In the genomic region with DNA sequence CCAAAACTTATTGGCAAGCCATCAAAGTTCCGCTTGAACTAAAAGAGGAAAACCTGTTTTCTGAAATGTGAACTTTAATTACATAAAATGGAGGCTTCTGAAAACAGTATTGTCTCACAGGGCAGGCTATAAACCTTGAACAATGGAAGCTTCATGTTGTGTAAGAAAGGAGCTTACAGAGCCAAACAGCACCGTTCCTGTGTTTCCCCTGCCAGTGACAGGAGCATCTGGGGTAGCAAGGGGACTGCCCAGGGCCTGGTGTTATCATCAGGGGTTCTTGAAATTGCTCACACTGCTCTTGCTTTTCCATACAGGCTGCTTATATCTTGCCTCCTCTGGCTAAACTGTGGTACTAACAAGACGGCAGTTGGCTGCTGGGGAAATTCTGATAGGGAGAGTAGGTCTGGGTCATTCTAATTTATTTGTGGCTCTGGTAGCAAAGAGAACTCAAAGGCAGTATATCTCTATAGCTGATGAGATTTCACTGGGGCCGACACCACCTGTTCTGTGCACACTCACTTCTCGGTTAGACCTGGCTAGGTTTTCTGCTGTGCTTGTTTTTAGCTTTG, we compare ENCODE assay signal across 8 cellular contexts. TPM values are rescaled to one million over a fixed set of nuclear protein-coding genes. Genes with fewer than 3 reads are reported as not detected.
DNase-seq lines count a peak whose midpoint lies in the region; ATAC-seq and TF ChIP-seq lines count a peak whose summit lies in the region.
"Had no signal": no experiment of that assay in that cellular context is flagged by ENCODE, and none has a peak within 500 bp of the region (broad histone marks: within the 10 kb centered on the region; RNA-seq: fewer than 3 reads in every experiment).

No MANE protein-coding gene starts in this region.

- 0 out of 2 replicates have a peak overlapping the region, but pooled peaks have one; percentile 33 for H3K27ac ChIP-seq in GM23338 (ENCODE audit: low read depth)
- H3K27ac ChIP-seq in HUES48 (ENCODE audit: low read depth, low read length): peak overlapping the region; percentile 5
- H3K27ac ChIP-seq in trophoblast cell (ENCODE audit: low read depth, low read length): no peak overlapping the region
- H3K27ac ChIP-seq in testis: no peak overlapping the region
- H3K27ac ChIP-seq: coronary artery had no signal

- no peak for TF ChIP-seq POLR2A in testis (IDR thresholded peaks at IDR 0.05)

- peaks cover 23% of the 10 kb centered on the region for H4K20me1 ChIP-seq in GM23338 (replicated peaks; ENCODE audit: insufficient read depth)

- H3K79me1 ChIP-seq in trophoblast cell (ENCODE audit: low read length): peaks cover 3% of the 10 kb centered on the region

- peaks cover 4% of the 10 kb centered on the region for H3K27me3 Mint-ChIP-seq in GM23338 (ENCODE audit: insufficient read depth, low read depth, poor library complexity)

- no peak overlapping the region for H3K23ac ChIP-seq in trophoblast cell (ENCODE audit: low read length)

- peaks cover 12% of the 10 kb centered on the region; the same call in 2 of the 3 replicates for H3K9me3 Mint-ChIP-seq in GM23338

- no peak overlapping the region for H4K8ac ChIP-seq in trophoblast cell (ENCODE audit: low read depth, low read length)

- H3K4me3 Mint-ChIP-seq in GM23338: no peak overlapping the region

- no peak overlapping the region for H4K91ac ChIP-seq in trophoblast cell (ENCODE audit: low read depth, low read length)

- WGBS in trophoblast cell (ENCODE audit: extremely low coverage, insufficient coverage, insufficient read length): no CpG with 5 or more reads among the region's 5 CpGs
- 76 to 89% methylated on average over 5 of the region's 5 CpGs for WGBS in testis, 2 donors

- no peaks in the 10 kb centered on the region for H3K27me3 ChIP-seq in GM23338 (ENCODE audit: insufficient read depth)
- no peaks in the 10 kb centered on the region for H3K27me3 ChIP-seq in HUES48 (ENCODE audit: control insufficient read depth, insufficient read depth, low read length)
- no peaks in the 10 kb centered on the region for H3K27me3 ChIP-seq in trophoblast cell (ENCODE audit: insufficient read depth, low read length)
- no peaks in the 10 kb centered on the region for H3K27me3 ChIP-seq in testis

- no peak overlapping the region for H2AK5ac ChIP-seq in trophoblast cell (ENCODE audit: low read length)

- no peak overlapping the region for H3K14ac ChIP-seq in trophoblast cell (ENCODE audit: low read length)

- H3F3A ChIP-seq in GM23338 (replicated peaks; ENCODE audit: low read depth): no peaks in the 10 kb centered on the region

- peaks cover 24% of the 10 kb centered on the region for H3K4me1 Mint-ChIP-seq in GM23338

- no peak for TF ChIP-seq CTCF in GM23338 (conservative IDR thresholded peaks at IDR 0.05; ENCODE audit: low read depth in 2 of 2)
- no peak for TF ChIP-seq CTCF in testis (IDR thresholded peaks at IDR 0.05)

- H3K18ac ChIP-seq in trophoblast cell (ENCODE audit: low read length): no peak overlapping the region

- H3K4me2 ChIP-seq in GM23338 (no peak overlapping the region), trophoblast cell (ENCODE audit: low read length) (no peak overlapping the region)

- H3K4me1 ChIP-seq in GM23338 (ENCODE audit: insufficient read depth) (peaks cover 29% of the 10 kb centered on the region), HUES48 (ENCODE audit: control insufficient read depth, insufficient read depth, low read length) (peaks cover 31% of the 10 kb centered on the region), trophoblast cell (ENCODE audit: control insufficient read depth in 1 of 2, insufficient read depth in 2 of 2, low read length in 2 of 2) (peaks cover 2 to 7% of the 10 kb centered on the region in 2 experiments), testis (no peaks in the 10 kb centered on the region)

- H2AFZ ChIP-seq in GM23338 (no peak overlapping the region), trophoblast cell (ENCODE audit: insufficient read depth, low read length, poor library complexity) (no peak overlapping the region)

- H3K36me3 ChIP-seq in GM23338 (ENCODE audit: insufficient read depth): no peaks in the 10 kb centered on the region
- peaks cover 28% of the 10 kb centered on the region for H3K36me3 ChIP-seq in HUES48 (ENCODE audit: control insufficient read depth, insufficient read depth, low read length)
- peaks cover 5 to 12% of the 10 kb centered on the region in 2 experiments for H3K36me3 ChIP-seq in trophoblast cell (ENCODE audit: control insufficient read depth in 1 of 2, insufficient read depth in 2 of 2, low read length in 2 of 2)
- H3K36me3 ChIP-seq in testis (ENCODE audit: low read depth, missing control alignments): no peaks in the 10 kb centered on the region

- no peak overlapping the region for H2BK5ac ChIP-seq in trophoblast cell (ENCODE audit: low read depth, low read length, poor library complexity)

- H3K27ac Mint-ChIP-seq in GM23338: no peak overlapping the region

- H3K79me2 ChIP-seq in GM23338 (replicated peaks; ENCODE audit: insufficient read depth) (peaks cover 95% of the 10 kb centered on the region), trophoblast cell (ENCODE audit: control insufficient read depth, insufficient read depth, low read length, poor library complexity) (peaks cover 11% of the 10 kb centered on the region)

- H3K9me3 ChIP-seq in HUES48 (ENCODE audit: control insufficient read depth, insufficient read depth, low read length): no peaks in the 10 kb centered on the region
- no peaks in the 10 kb centered on the region for H3K9me3 ChIP-seq in trophoblast cell (ENCODE audit: insufficient read depth, low read depth, low read length)
- H3K9me3 ChIP-seq in testis: no peaks in the 10 kb centered on the region

- no peak overlapping the region for H2BK120ac ChIP-seq in trophoblast cell (ENCODE audit: insufficient read depth, low read length, poor library complexity)

- H3K4me3 ChIP-seq in GM23338 (no peak overlapping the region), HUES48 (ENCODE audit: low read depth, low read length) (no peak overlapping the region), trophoblast cell (ENCODE audit: low read depth, low read length) (no peak overlapping the region), testis (no peak overlapping the region)
- H3K4me3 ChIP-seq: coronary artery had no signal

- intact Hi-C loops in testis (cut with DNase I; ENCODE audit: low total_unique reads): no loop called here

- peaks cover 52% of the 10 kb centered on the region for H3K36me3 Mint-ChIP-seq in GM23338 (ENCODE audit: low read depth)

- peak overlapping the region; percentile 49 for H3K4ac ChIP-seq in trophoblast cell (ENCODE audit: low read depth, low read length)

- DNase-seq in GM23338 (ENCODE audit: low spot score): no peak
- no peak for DNase-seq in trophoblast cell
- DNase-seq in middle frontal gyrus (ENCODE audit: extremely low spot score, low spot score): no peak
- no peak for DNase-seq in testis
- no peak for DNase-seq in stimulated activated CD4-positive, alpha-beta T cell treated with anti-CD3 and anti-CD28 coated beads, Interleukin-4, amount 100 ng/mL, for 24 hours

- H4K12ac ChIP-seq in trophoblast cell (ENCODE audit: low read depth, low read length): no peak overlapping the region

- ATAC-seq in GM18870 (IDR thresholded peaks at IDR 0.05; ENCODE audit: unreplicated experiment) (peak; percentile 92), GM23338 (peak; percentile 48; the same call in 2 of the 3 replicates)

- H3K9ac ChIP-seq in HUES48 (ENCODE audit: low read depth, low read length): no peak overlapping the region
- H3K9ac ChIP-seq in trophoblast cell (ENCODE audit: low read length): no peak overlapping the region

- no peak overlapping the region for H2BK12ac ChIP-seq in trophoblast cell (ENCODE audit: low read length)

- no peaks in the 10 kb centered on the region for H3K9me2 ChIP-seq in GM23338 (ENCODE audit: insufficient read depth)

TF ChIP-seq in GM23338, 12 proteins besides CTCF, POLR2A, EP300 and RAD21 (continues in another document):
- TF ChIP-seq STAT1 (IDR thresholded peaks at IDR 0.05; ENCODE audit: unreplicated experiment) (no peak), REST (IDR thresholded peaks at IDR 0.05; ENCODE audit: unreplicated experiment) (no peak), ZNF331 (CRISPR knock-in tag; IDR thresholded peaks at IDR 0.05; ENCODE audit: low read depth) (no peak), EZH2 (IDR thresholded peaks at IDR 0.05; ENCODE audit: low read depth, unreplicated experiment) (no peak)

RNA-seq across cellular contexts. Expression of gene BASP1, which starts 40.4 kb away (rescaled TPM):
- 89.4 and 114 TPM in 2 replicates for total RNA-seq in GM23338 (2014; rRNA removed; shearing (Covaris generic))
- polyA plus RNA-seq in GM23338 (2016; fragmentation: Nextera tagmentation; extraction: Ambion mirVana) (84.2 and 87.5 TPM in 2 replicates), testis (ENCODE audit: insufficient read depth, low read depth, low replicate concordance) (5.6 TPM)
- polyA plus RNA-seq in trophoblast cell (2013): 550 and 590 TPM in 2 replicates
- total RNA-seq in testis: 1 to 10 TPM; 2.1 to 2.6 TPM

Comparison
In these comparisons a context has a peak if more than half of its experiments do, and no peak if none do; other contexts are left out.
1. H3K27ac ChIP-seq: peak in GM23338 (single experiment) and HUES48 (single experiment); none in trophoblast cell (single experiment) and testis (0 of 2).
2. RNA of gene BASP1, which starts 40.4 kb away (total RNA-seq): 89.4 to 114 TPM in GM23338; 2.1 to 2.6 TPM in testis; every median in the first group is over 10 times any median in the second.